Comparison of ENCODE assay signal across 9 cellular contexts in the genomic region with DNA sequence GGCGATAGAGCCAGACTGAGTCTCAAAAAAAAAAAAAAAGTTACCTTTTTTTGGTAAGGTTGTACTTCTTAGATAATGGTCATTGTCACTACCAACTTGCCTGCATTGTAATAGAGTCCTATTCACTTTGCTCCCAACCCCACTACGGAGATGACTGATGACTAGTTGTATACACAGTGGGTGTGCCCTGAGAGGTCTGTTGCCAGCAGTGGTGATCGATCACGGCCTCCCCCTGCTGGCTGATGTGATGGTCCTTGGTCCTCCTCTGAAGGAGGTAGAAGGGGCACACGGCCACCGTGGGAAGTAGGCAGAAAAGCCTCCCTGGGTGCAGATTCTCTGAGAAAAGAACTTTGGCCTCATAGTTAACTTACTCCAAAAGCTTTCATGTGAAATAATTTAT. TPM values are rescaled to one million over a fixed set of nuclear protein-coding genes. Genes with fewer than 3 reads are reported as not detected.
DNase-seq lines count a peak whose midpoint lies in the region; ATAC-seq and TF ChIP-seq lines count a peak whose summit lies in the region.
"Had no signal": no experiment of that assay in that cellular context is flagged by ENCODE, and none has a peak within 500 bp of the region (broad histone marks: within the 10 kb centered on the region; RNA-seq: fewer than 3 reads in every experiment).

No MANE protein-coding gene starts in this region.

- TF ChIP-seq CTCF in VCaP (conservative IDR thresholded peaks at IDR 0.05) (peak; percentile 33), epithelial cell of proximal tubule (conservative IDR thresholded peaks at IDR 0.05; ENCODE audit: low read depth, low read length) (peak; percentile 63)

- H3K4me3 ChIP-seq in epithelial cell of proximal tubule (ENCODE audit: low read depth, low read length), result no peak overlapping the region

- DNase-seq in ACHN (peak; percentile 9), HuH-7 (ENCODE audit: low spot score) (peak; percentile 83), epithelial cell of proximal tubule (ENCODE audit: low read depth) (no peak), NCI-H774 (lab: John Stamatoyannopoulos, UW) (no peak)
- DNase-seq in stimulated activated CD4-positive, alpha-beta T cell treated with anti-CD3 and anti-CD28 coated beads, Interleukin-15, amount 100 ng/mL, for 24 hours, result peak; percentile 70

- ATAC-seq in GM18502 (IDR thresholded peaks at IDR 0.05; ENCODE audit: poor library complexity, unreplicated experiment), result peak; percentile 78
- no peak for ATAC-seq in HG03097 (IDR thresholded peaks at IDR 0.05; ENCODE audit: low FRiP score, unreplicated experiment)

- no peak overlapping the region for H3K27ac ChIP-seq in VCaP

- in situ Hi-C loops in ACHN (cut with HindIII; ENCODE audit: low pct_ligation_motif_present, low pct_unique_long_range_greater_than_20kb, low sequenced_read_pairs), result no loop called here

RNA-seq across cellular contexts. Expression of gene GCNT3, which starts 10.7 kb away (rescaled TPM):
- 8.5 and 13.2 TPM in 2 replicates for total RNA-seq in epithelial cell of proximal tubule
- total RNA-seq: glomerular endothelial cell had no signal

RNA-seq across cellular contexts. Expression of gene GTF2A2, which starts 35.0 kb away (rescaled TPM):
- total RNA-seq in epithelial cell of proximal tubule, result 67.9 and 80.9 TPM in 2 replicates

Comparison
In these comparisons a context has a peak if more than half of its experiments do, and no peak if none do; other contexts are left out.
1. DNase-seq: peak in ACHN (single experiment), HuH-7 (single experiment) and stimulated activated CD4-positive, alpha-beta T cell treated with anti-CD3 and anti-CD28 coated beads, Interleukin-15, amount 100 ng/mL, for 24 hours (single experiment); none in epithelial cell of proximal tubule (single experiment) and NCI-H774 (single experiment).